In the genomic region with DNA sequence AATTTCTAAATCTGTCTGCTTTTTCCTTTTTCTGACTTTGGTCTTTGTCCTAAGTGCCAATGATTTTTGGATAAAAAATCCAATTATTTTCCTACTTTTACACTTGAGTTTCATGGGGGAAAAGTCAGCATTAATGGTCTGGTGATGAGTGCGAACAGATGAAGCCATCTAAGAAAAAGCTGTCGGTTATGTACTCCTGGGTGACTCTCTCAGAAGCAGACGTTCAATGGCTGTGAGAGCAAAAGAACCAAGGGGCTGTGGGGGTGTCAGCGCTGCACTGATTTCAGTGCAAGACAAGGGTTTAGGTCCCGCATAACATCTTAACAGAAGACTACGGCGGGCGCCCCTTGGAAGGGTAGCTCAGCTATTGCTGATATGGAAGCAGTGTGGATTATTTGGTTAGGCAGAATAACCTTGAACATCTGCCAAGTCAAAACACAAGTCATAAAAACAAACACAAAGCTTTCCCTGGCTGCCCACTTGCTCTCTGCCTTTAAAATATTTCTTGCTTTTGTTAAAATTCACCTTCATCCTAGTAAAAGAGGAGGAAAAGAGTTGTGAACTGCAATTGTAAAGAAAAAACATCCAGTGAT, we compare ENCODE assay signal across 11 cellular contexts.
DNase-seq lines count a peak whose midpoint lies in the region; ATAC-seq and TF ChIP-seq lines count a peak whose summit lies in the region.
"Had no signal": no experiment of that assay in that cellular context is flagged by ENCODE, and none has a peak within 500 bp of the region (broad histone marks: within the 10 kb centered on the region; RNA-seq: fewer than 3 reads in every experiment).

No MANE protein-coding gene starts in this region.

- H3K9me2 ChIP-seq in hepatocyte (replicated peaks; ENCODE audit: insufficient read depth), result no peaks in the 10 kb centered on the region

- H3K9me3 Mint-ChIP-seq in nephron progenitor cell, result no peaks in the 10 kb centered on the region
- H3K9me3 Mint-ChIP-seq: activated T-cell treated with anti-CD3 and anti-CD28 coated beads, Interleukin-2, amount 50 U/mL, for 24 hours had no signal

- TF ChIP-seq CTCF in VCaP (conservative IDR thresholded peaks at IDR 0.05) (no peak), hepatocyte (IDR thresholded peaks at IDR 0.05; ENCODE audit: poor library complexity) (no peak), nephron progenitor cell (IDR thresholded peaks at IDR 0.05) (no peak)

- no peak for ATAC-seq in HG02981 (IDR thresholded peaks at IDR 0.05; ENCODE audit: unreplicated experiment)

- H3K4me1 Mint-ChIP-seq in nephron progenitor cell, result peaks cover 67% of the 10 kb centered on the region

- H4K20me1 ChIP-seq in hepatocyte (ENCODE audit: insufficient read depth, poor library complexity, severe bottlenecking), result no peaks in the 10 kb centered on the region

- H3K9ac ChIP-seq in subcutaneous abdominal adipose tissue (ENCODE audit: low read length in 5 of 5), result peak overlapping the region in 1 of 5 donors; percentile 4

- H3K36me3 Mint-ChIP-seq in nephron progenitor cell (ENCODE audit: low read depth), result peaks cover 32% of the 10 kb centered on the region

- 61% methylated on average over 8 of the region's 8 CpGs for WGBS in hepatocyte (ENCODE audit: low lambda C conversion rate, missing lambda C conversion rate)

- peaks cover 2% of the 10 kb centered on the region for H3K27me3 Mint-ChIP-seq in nephron progenitor cell (ENCODE audit: low read depth, poor library complexity)
- H3K27me3 Mint-ChIP-seq: activated T-cell treated with anti-CD3 and anti-CD28 coated beads, Interleukin-2, amount 50 U/mL, for 24 hours had no signal

- peaks cover under 1% of the 10 kb centered on the region for H3K79me2 ChIP-seq in hepatocyte

- H3K4me2 ChIP-seq in hepatocyte, result peak overlapping the region; percentile 52

- H3K4me3 ChIP-seq in hepatocyte (no peak overlapping the region), subcutaneous abdominal adipose tissue (ENCODE audit: low read depth in 1 of 5, low read length in 5 of 5) (peak overlapping the region in 2 of 5 donors; percentile 6 to 28)

- H3K36me3 ChIP-seq in hepatocyte (replicated peaks; ENCODE audit: insufficient read depth, low read depth), result no peaks in the 10 kb centered on the region
- no peaks in the 10 kb centered on the region for H3K36me3 ChIP-seq in subcutaneous abdominal adipose tissue (ENCODE audit: control insufficient read depth in 5 of 5, insufficient read depth in 5 of 5, low read length in 5 of 5)

- H3K9me3 ChIP-seq in hepatocyte (ENCODE audit: low read depth) (no peaks in the 10 kb centered on the region), subcutaneous abdominal adipose tissue (ENCODE audit: control insufficient read depth in 5 of 5, low read length in 5 of 5) (no peaks in the 10 kb centered on the region)

- no peak overlapping the region for H3K4me3 Mint-ChIP-seq in nephron progenitor cell
- H3K4me3 Mint-ChIP-seq: activated T-cell treated with anti-CD3 and anti-CD28 coated beads, Interleukin-2, amount 50 U/mL, for 24 hours had no signal

- no peak overlapping the region for H3K27ac Mint-ChIP-seq in nephron progenitor cell
- H3K27ac Mint-ChIP-seq: activated T-cell treated with anti-CD3 and anti-CD28 coated beads, Interleukin-2, amount 50 U/mL, for 24 hours had no signal

- H3K27me3 ChIP-seq in hepatocyte (no peaks in the 10 kb centered on the region), subcutaneous abdominal adipose tissue (ENCODE audit: control insufficient read depth in 5 of 5, insufficient read depth in 4 of 5, low read length in 5 of 5) (no peaks in the 10 kb centered on the region)

- DNase-seq in NCI-H345 (lab: John Stamatoyannopoulos, UW) (peak; percentile 19), NCI-H345 treated with DMSO at 0.1 percent for 48 hours (lab: John Stamatoyannopoulos, UW; ENCODE audit: unreplicated experiment) (no peak), hepatocyte (ENCODE audit: low spot score) (no peak), nephron progenitor cell (no peak), occipital lobe (lab: John Stamatoyannopoulos, UW) (no peak)
- DNase-seq: activated T-cell treated with anti-CD3 and anti-CD28 coated beads, Interleukin-2, amount 50 U/mL, for 24 hours; midbrain; NCI-H1436 treated with DMSO at 0.1 percent for 48 hours had no signal

- H3K4me1 ChIP-seq in hepatocyte (ENCODE audit: insufficient read depth) (peaks cover 8% of the 10 kb centered on the region), subcutaneous abdominal adipose tissue (ENCODE audit: control insufficient read depth in 5 of 5, insufficient read depth in 5 of 5, low read length in 5 of 5) (peaks cover 9 to 63% (median 33%) of the 10 kb centered on the region in 5 donors)

- H2AFZ ChIP-seq in hepatocyte, result no peak overlapping the region

- H3K27ac ChIP-seq in VCaP (peak overlapping the region; percentile 99), hepatocyte (no peak overlapping the region), subcutaneous abdominal adipose tissue (ENCODE audit: low read depth, low read length) (peak overlapping the region; percentile 45)
